ENCODE assay signal across 1 cellular context in genomic region chr5:141135718-141136266, GRCh38.
TF ChIP-seq lines count a peak whose summit lies in the region.

No MANE protein-coding gene starts in this region.

TF ChIP-seq in GM23338, 12 proteins besides CTCF, POLR2A, EP300 and RAD21 (continued from another document):
- no peak for TF ChIP-seq ZNF462 (CRISPR knock-in tag; IDR thresholded peaks at IDR 0.05)
- no peak for TF ChIP-seq STAT1 (IDR thresholded peaks at IDR 0.05; ENCODE audit: unreplicated experiment)
- TF ChIP-seq ZNF331 (CRISPR knock-in tag; IDR thresholded peaks at IDR 0.05; ENCODE audit: low read depth) = no peak
- no peak for TF ChIP-seq ETS1 (IDR thresholded peaks at IDR 0.05)
- TF ChIP-seq CREB1 (CRISPR knock-in tag; IDR thresholded peaks at IDR 0.05; ENCODE audit: low read depth) = no peak
- no peak for TF ChIP-seq REST (IDR thresholded peaks at IDR 0.05; ENCODE audit: unreplicated experiment)
- no peak for TF ChIP-seq EZH2 (IDR thresholded peaks at IDR 0.05; ENCODE audit: low read depth, unreplicated experiment)
- TF ChIP-seq EZH2phosphoT487 (IDR thresholded peaks at IDR 0.05; ENCODE audit: unreplicated experiment) = no peak
- TF ChIP-seq NANOG (IDR thresholded peaks at IDR 0.05; ENCODE audit: borderline replicate concordance) = no peak
TF ChIP-seq in GM23338: peak in this region for 0.
